Comparison of ENCODE assay signal across 16 cellular contexts in the genomic region with DNA sequence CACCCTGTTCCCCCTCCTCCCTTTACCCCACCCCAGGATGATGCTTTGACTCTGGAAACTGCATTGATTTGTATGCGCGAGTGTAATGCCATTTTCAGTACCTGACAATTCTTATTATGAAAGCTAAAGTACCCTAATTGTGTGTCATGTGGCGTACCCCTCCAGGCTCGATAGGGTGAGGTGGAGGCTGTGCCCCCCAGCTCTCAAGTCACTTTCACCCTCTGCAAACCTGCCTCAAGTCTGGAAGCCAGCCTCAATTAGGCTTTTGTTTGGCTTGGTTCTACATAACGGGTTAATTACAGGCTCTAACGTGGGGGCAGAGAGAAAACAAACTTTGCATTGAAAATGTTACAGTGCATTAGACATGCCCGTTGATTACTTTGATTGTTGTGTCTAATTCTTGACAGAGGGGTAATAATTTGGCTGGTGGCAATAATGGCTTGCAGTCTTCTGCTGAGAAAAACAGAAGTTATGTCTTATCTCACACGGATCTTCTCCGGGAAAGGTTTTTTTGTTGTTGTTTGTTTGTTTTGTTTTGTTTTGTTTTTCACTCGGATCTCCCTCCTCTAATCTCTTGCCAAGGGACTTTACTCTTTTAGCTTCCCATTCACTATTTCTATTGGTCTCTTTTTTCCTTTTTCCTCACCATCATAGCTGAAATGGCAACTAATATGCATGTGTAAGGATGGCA.
"Had no signal": no experiment of that assay in that cellular context is flagged by ENCODE, and none has a peak within 500 bp of the region (broad histone marks: within the 10 kb centered on the region; RNA-seq: fewer than 3 reads in every experiment).

No MANE protein-coding gene starts in this region.

- ATAC-seq: activated T-cell treated with anti-CD3 and anti-CD28 coated beads, Interleukin-2, amount 50 U/mL, for 4 hours; left ventricle myocardium superior; stimulated activated naive B cell treated with anti-CD40 and anti-IgM and Interleukin-4, amounts not matched to agents 10 μg/mL and 1 μg/mL and 100 μg/mL, for 72 hours; T-helper 17 cell had no signal

- H3K9me3 ChIP-seq: neutrophil, tibial artery had no signal

- H3K27ac ChIP-seq: neutrophil, parathyroid adenoma, tibial artery, WERI-Rb-1 had no signal

- H3K9ac ChIP-seq: parathyroid adenoma had no signal

- H3K79me2 ChIP-seq: parathyroid adenoma had no signal

- DNase-seq: activated CD4-positive, alpha-beta memory T cell treated with anti-CD3 and anti-CD28 coated beads, Interleukin-2, amount 10 ng/mL, durations not matched to agents 7 days and 5 days; activated effector memory CD4-positive, alpha-beta T cell treated with Interleukin-2 at 50 U/mL for 16 hours; activated naive CD4-positive, alpha-beta T cell treated with anti-CD3 and anti-CD28 coated beads, Interleukin-2, amount 50 U/mL, for 16 hours; activated T-cell treated with anti-CD3 and anti-CD28 coated beads, Interleukin-2, amount 50 U/mL, for 4 hours; dermis blood vessel endothelial cell; hippocampal formation; kidney glomerular epithelial cell; left ventricle myocardium superior; natural killer cell; stimulated activated CD4-positive, alpha-beta T cell treated with anti-CD3 and anti-CD28 coated beads, Interleukin-2, amount 100 ng/mL, for 48 hours; stimulated activated naive B cell treated with anti-CD40 and anti-IgM and Interleukin-4, amounts not matched to agents 10 μg/mL and 1 μg/mL and 100 μg/mL, for 72 hours; T-helper 17 cell; tibial artery; WERI-Rb-1 had no signal

- H2AFZ ChIP-seq: parathyroid adenoma had no signal

- H3K4me3 ChIP-seq: tibial artery had no signal

- H3K4me1 ChIP-seq: parathyroid adenoma had no signal

- H3K36me3 ChIP-seq: neutrophil, tibial artery, WERI-Rb-1 had no signal
